ENCODE assay signal across 20 cellular contexts in the genomic region with DNA sequence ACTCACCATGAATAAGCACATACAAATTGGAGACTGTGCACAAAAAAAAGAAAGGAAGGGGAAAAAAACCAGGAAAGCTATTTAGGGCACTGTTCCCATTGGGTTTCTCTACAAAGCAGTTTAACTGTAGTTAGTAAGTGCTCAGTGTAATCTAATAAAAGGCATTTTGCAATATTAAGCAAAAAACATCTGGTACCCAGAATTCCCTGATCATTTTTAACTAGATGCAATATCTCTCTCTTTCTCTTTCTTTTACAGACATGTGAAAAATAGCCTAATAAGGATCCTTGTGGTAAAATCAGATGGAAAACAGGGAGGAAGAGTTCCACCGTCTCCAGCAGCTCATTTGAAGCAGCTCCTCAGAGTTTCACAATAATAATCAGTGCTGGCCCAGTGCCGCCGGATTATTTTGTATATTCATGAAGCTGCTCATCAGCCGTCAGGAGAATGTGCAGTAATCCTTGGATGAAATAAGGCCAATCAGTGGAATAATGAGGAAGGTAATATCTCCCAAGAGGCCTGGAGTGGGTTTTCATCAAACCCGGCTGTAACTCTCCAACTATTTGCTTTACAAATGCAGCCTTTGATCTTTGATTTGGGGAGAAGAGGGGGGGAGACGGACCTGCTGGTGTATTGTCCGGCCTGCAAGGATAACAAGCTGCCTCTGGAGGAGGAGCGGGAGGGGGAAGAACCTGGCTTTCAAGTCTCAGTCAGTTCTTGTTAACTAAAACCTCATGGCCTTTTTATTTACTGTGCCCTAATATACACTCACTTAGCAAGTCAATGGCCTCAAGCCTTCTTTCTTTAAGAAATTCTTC.
A peak's percentile ranks its signal among the peaks of the same experiment; 100 is the strongest.
DNase-seq lines count a peak whose midpoint lies in the region; ATAC-seq and TF ChIP-seq lines count a peak whose summit lies in the region.
"Had no signal": no experiment of that assay in that cellular context is flagged by ENCODE, and none has a peak within 500 bp of the region (broad histone marks: within the 10 kb centered on the region; RNA-seq: fewer than 3 reads in every experiment).

No MANE protein-coding gene starts in this region.

- H3K27me3 ChIP-seq in ovary: no peaks in the 10 kb centered on the region
- H3K27me3 ChIP-seq in right lobe of liver: no peaks in the 10 kb centered on the region
- H3K27me3 ChIP-seq: foreskin keratinocyte had no signal

- BruUV-seq in MCF 10A (replicated peaks; lab: Mats Ljungman, UMichigan): no TSS peak

- DNase-seq in GM03348 (ENCODE audit: low spot score) (peak; percentile 8), NCI-H510A (lab: John Stamatoyannopoulos, UW) (peak; percentile 64), fibroblast of mammary gland (ENCODE audit: low read depth) (peak; percentile 2), ovary (peak; percentile 70 to 78 (median 72)), MCF 10A (ENCODE audit: unreplicated experiment) (no peak), NCI-H2171 (lab: John Stamatoyannopoulos, UW) (no peak), right lobe of liver (no peak)
- DNase-seq: activated CD4-positive, alpha-beta memory T cell treated with anti-CD3 and anti-CD28 coated beads, Interleukin-2, amount 10 ng/mL, durations not matched to agents 7 days and 5 days; EL; foreskin keratinocyte; immature natural killer cell; SHP77 treated with DMSO at 0.1 percent for 48 hours; stimulated activated CD4-positive, alpha-beta T cell treated with anti-CD3 and anti-CD28 coated beads, Interleukin-1b, Interleukin-23, amount 100 ng/mL, for 48 hours; trophoblast cell had no signal

- no peaks in the 10 kb centered on the region for H3K36me3 Mint-ChIP-seq in MCF 10A (ENCODE audit: insufficient read depth, unreplicated experiment)
- H3K36me3 Mint-ChIP-seq: immature natural killer cell had no signal

- WGBS in ovary, 3 donors: 13 to 16% (median 14%) methylated on average over 8 of the region's 8 CpGs
- WGBS in right lobe of liver (ENCODE audit: insufficient coverage, low coverage, low lambda C conversion rate, missing lambda C conversion rate): 30% methylated on average over 8 of the region's 8 CpGs

- H3K27ac ChIP-seq in ovary: peak overlapping the region in 1 of 2 donors; percentile 19
- H3K27ac ChIP-seq in right lobe of liver: no peak overlapping the region
- H3K27ac ChIP-seq: C4-2B, foreskin keratinocyte, psoas muscle had no signal

- H3K27ac Mint-ChIP-seq in MCF 10A (ENCODE audit: low read depth, unreplicated experiment): no peak overlapping the region
- H3K27ac Mint-ChIP-seq: activated CD4-positive, alpha-beta memory T cell treated with anti-CD3 and anti-CD28 coated beads, Interleukin-2, amount 10 ng/mL, durations not matched to agents 7 days and 5 days; activated T-helper 2 cell treated with anti-CD3 and anti-CD28 coated beads, Interferon-gamma antibody, Interleukin-2, Interleukin-4, amounts not matched to agents 10 μg/mL and 5 μg/mL and 100 μg/mL, durations not matched to agents 14 hours and 24 hours and 36 hours; immature natural killer cell had no signal

- peaks cover 8% of the 10 kb centered on the region for H3K9me3 Mint-ChIP-seq in MCF 10A (ENCODE audit: unreplicated experiment)
- H3K9me3 Mint-ChIP-seq: activated CD4-positive, alpha-beta memory T cell treated with anti-CD3 and anti-CD28 coated beads, Interleukin-2, amount 10 ng/mL, durations not matched to agents 7 days and 5 days; activated T-helper 2 cell treated with anti-CD3 and anti-CD28 coated beads, Interferon-gamma antibody, Interleukin-2, Interleukin-4, amounts not matched to agents 10 μg/mL and 5 μg/mL and 100 μg/mL, durations not matched to agents 14 hours and 24 hours and 36 hours had no signal

- H3K4me1 ChIP-seq in ovary (ENCODE audit: insufficient read depth) (peaks cover 7% of the 10 kb centered on the region), right lobe of liver (no peaks in the 10 kb centered on the region)
- H3K4me1 ChIP-seq: foreskin keratinocyte, psoas muscle had no signal

- no peaks in the 10 kb centered on the region for H3K27me3 Mint-ChIP-seq in MCF 10A (ENCODE audit: insufficient read depth, unreplicated experiment)
- H3K27me3 Mint-ChIP-seq: activated CD4-positive, alpha-beta memory T cell treated with anti-CD3 and anti-CD28 coated beads, Interleukin-2, amount 10 ng/mL, durations not matched to agents 7 days and 5 days had no signal

- TF ChIP-seq POLR2A in ovary (IDR thresholded peaks at IDR 0.05) (no peak), right lobe of liver (IDR thresholded peaks at IDR 0.05) (no peak)

- no peaks in the 10 kb centered on the region for H3K4me1 Mint-ChIP-seq in MCF 10A (ENCODE audit: insufficient read depth, unreplicated experiment)

- intact Hi-C loops in ovary (cut with DNase I): no loop called here
- intact Hi-C loops in MCF 10A (cut with micrococcal nuclease): no loop called here
- intact Hi-C loops in right lobe of liver (cut with DNase I): no loop called here

- POLR2A ChIA-PET in MCF 10A (lab: Yijun Ruan, JAX): no interaction called here

- TF ChIP-seq EP300 in ovary (IDR thresholded peaks at IDR 0.05): no peak

- H3K9me3 ChIP-seq in ovary: no peaks in the 10 kb centered on the region
- H3K9me3 ChIP-seq in right lobe of liver: no peaks in the 10 kb centered on the region
- H3K9me3 ChIP-seq: mucosa of descending colon, psoas muscle had no signal

- H3K4me3 ChIP-seq in fibroblast of mammary gland (ENCODE audit: control insufficient read depth, low read depth, low read length): no peak overlapping the region
- H3K4me3 ChIP-seq in ovary: no peak overlapping the region
- H3K4me3 ChIP-seq in right lobe of liver: no peak overlapping the region
- H3K4me3 ChIP-seq: K562, mucosa of descending colon, psoas muscle had no signal

- H3K36me3 ChIP-seq in ovary (no peaks in the 10 kb centered on the region), right lobe of liver (no peaks in the 10 kb centered on the region)

- no peak overlapping the region for H3K4me3 Mint-ChIP-seq in MCF 10A (ENCODE audit: unreplicated experiment)
- H3K4me3 Mint-ChIP-seq: activated CD4-positive, alpha-beta memory T cell treated with anti-CD3 and anti-CD28 coated beads, Interleukin-2, amount 10 ng/mL, durations not matched to agents 7 days and 5 days; immature natural killer cell had no signal

- TF ChIP-seq CTCF in fibroblast of mammary gland (conservative IDR thresholded peaks at IDR 0.05; ENCODE audit: control insufficient read depth, insufficient read depth, low read depth, low read length): no peak
- TF ChIP-seq CTCF in ovary (IDR thresholded peaks at IDR 0.05): no peak
- TF ChIP-seq CTCF in MCF 10A (IDR thresholded peaks at IDR 0.05; ENCODE audit: unreplicated experiment): no peak
- TF ChIP-seq CTCF in right lobe of liver (IDR thresholded peaks at IDR 0.05): no peak

- ATAC-seq in esophagus mucosa (no peak), right lobe of liver (no peak)
- ATAC-seq: foreskin keratinocyte, K562, mucosa of descending colon, psoas muscle had no signal

- CTCF ChIA-PET in MCF 10A (lab: Yijun Ruan, JAX): interaction anchor here (0.6 to 0.7 kb wide), 2 partner anchors 427 to 498 kb away, joined by 3 to 4 read pairs; no protein-coding TSS in a partner anchor

Comparison
In these comparisons a context has a peak if more than half of its experiments do, and no peak if none do; other contexts are left out.
1. DNase-seq: peak in GM03348 (single experiment), NCI-H510A (single experiment), fibroblast of mammary gland (single experiment) and ovary (5 of 5); none in MCF 10A (single experiment), NCI-H2171 (single experiment) and right lobe of liver (0 of 3).